ENCODE assay signal across 12 cellular contexts in genomic region chr20:35225319-35226125, GRCh38. TPM values are rescaled to one million over a fixed set of nuclear protein-coding genes. Genes with fewer than 3 reads are reported as not detected.
A peak's percentile ranks its signal among the peaks of the same experiment; 100 is the strongest.
DNase-seq lines count a peak whose midpoint lies in the region; ATAC-seq and TF ChIP-seq lines count a peak whose summit lies in the region.
"Had no signal": no experiment of that assay in that cellular context is flagged by ENCODE, and none has a peak within 500 bp of the region (broad histone marks: within the 10 kb centered on the region; RNA-seq: fewer than 3 reads in every experiment).

No MANE protein-coding gene starts in this region.

- DNase-seq in CD8-positive, alpha-beta memory T cell, result no peak
- DNase-seq in HFFc6, result no peak
- no peak for DNase-seq in chondrocyte (ENCODE audit: low spot score)
- DNase-seq in naive thymus-derived CD4-positive, alpha-beta T cell, result no peak
- DNase-seq in brain microvascular endothelial cell, result no peak
- no peak for DNase-seq in sciatic nerve (ENCODE audit: low spot score)
- DNase-seq in upper lobe of left lung, result no peak
- DNase-seq: erythroblast; NCI-H2081; occipital lobe; stimulated activated CD4-positive, alpha-beta T cell treated with anti-CD3 and anti-CD28 coated beads, Interleukin-2, amount 100 ng/mL, for 48 hours had no signal

- WGBS in upper lobe of left lung, 2 donors, result 23 to 33% methylated on average over 9 of the region's 9 CpGs

- POLR2A ChIA-PET in CD8-positive, alpha-beta memory T cell (lab: Charles Lee), result no interaction called here
- POLR2A ChIA-PET in naive thymus-derived CD4-positive, alpha-beta T cell (lab: Charles Lee), result no interaction called here

- ATAC-seq in naive thymus-derived CD4-positive, alpha-beta T cell, result no peak
- ATAC-seq in sciatic nerve (no peak), upper lobe of left lung (ENCODE audit: low FRiP score in 2 of 2) (no peak)
- ATAC-seq: activated CD4-positive, CD25-positive, alpha-beta regulatory T cell treated with anti-CD3 and anti-CD28 coated beads, Interleukin-2, amount 50 U/mL, for 24 hours had no signal

- H3K27me3 Mint-ChIP-seq in CD8-positive, alpha-beta memory T cell, result peaks cover 30 to 39% of the 10 kb centered on the region in 2 donors
- peaks cover 19% of the 10 kb centered on the region for H3K27me3 Mint-ChIP-seq in HFFc6 (ENCODE audit: insufficient read depth)
- H3K27me3 Mint-ChIP-seq in chondrocyte (ENCODE audit: low read depth), result peaks cover 26% of the 10 kb centered on the region
- peaks cover 29 to 52% (median 32%) of the 10 kb centered on the region in 5 donors for H3K27me3 Mint-ChIP-seq in naive thymus-derived CD4-positive, alpha-beta T cell

- H3K4me1 Mint-ChIP-seq in CD8-positive, alpha-beta memory T cell, result peaks cover 11 to 17% (median 15%) of the 10 kb centered on the region in 3 donors
- H3K4me1 Mint-ChIP-seq in HFFc6 (ENCODE audit: low read depth), result peaks cover 8% of the 10 kb centered on the region
- peaks cover 14% of the 10 kb centered on the region for H3K4me1 Mint-ChIP-seq in chondrocyte (ENCODE audit: low read depth)
- H3K4me1 Mint-ChIP-seq in naive thymus-derived CD4-positive, alpha-beta T cell, result peaks cover 5 to 16% (median 13%) of the 10 kb centered on the region in 7 donors

- in situ Hi-C loops in brain microvascular endothelial cell (cut with HindIII; ENCODE audit: low pct_ligation_motif_present, low sequenced_read_pairs), result no loop called here

- CTCF ChIA-PET in CD8-positive, alpha-beta memory T cell (lab: Charles Lee), result no interaction called here
- CTCF ChIA-PET in naive thymus-derived CD4-positive, alpha-beta T cell (lab: Charles Lee), result no interaction called here

- H3K4me3 Mint-ChIP-seq in CD8-positive, alpha-beta memory T cell, result peak overlapping the region; percentile 67 to 89 (median 73)
- H3K4me3 Mint-ChIP-seq in HFFc6 (peak overlapping the region; percentile 71), chondrocyte (ENCODE audit: unreplicated experiment) (peak overlapping the region; percentile 70)
- H3K4me3 Mint-ChIP-seq in naive thymus-derived CD4-positive, alpha-beta T cell, result peak overlapping the region; percentile 28 to 83 (median 62)

- peaks cover 2 to 20% (median 13%) of the 10 kb centered on the region in 3 donors for H3K36me3 Mint-ChIP-seq in CD8-positive, alpha-beta memory T cell
- H3K36me3 Mint-ChIP-seq in HFFc6 (ENCODE audit: low read depth) (peaks cover 4% of the 10 kb centered on the region; the same call in 1 of the 2 replicates), chondrocyte (ENCODE audit: low read depth) (peaks cover 6% of the 10 kb centered on the region)
- H3K36me3 Mint-ChIP-seq in naive thymus-derived CD4-positive, alpha-beta T cell, result peaks cover 11 to 39% (median 24%) of the 10 kb centered on the region in 5 donors

- H3K27ac ChIP-seq in CD8-positive, alpha-beta memory T cell (ENCODE audit: low read depth, low read length), result no peak overlapping the region
- H3K27ac ChIP-seq in naive thymus-derived CD4-positive, alpha-beta T cell (ENCODE audit: low read depth, low read length), result no peak overlapping the region
- H3K27ac ChIP-seq in brain microvascular endothelial cell, result no peak overlapping the region
- H3K27ac ChIP-seq in upper lobe of left lung, result no peak overlapping the region

- TF ChIP-seq EP300 in upper lobe of left lung (IDR thresholded peaks at IDR 0.05), result no peak

- H3K4me1 ChIP-seq in CD8-positive, alpha-beta memory T cell (ENCODE audit: insufficient read depth, low read length), result no peaks in the 10 kb centered on the region
- no peaks in the 10 kb centered on the region for H3K4me1 ChIP-seq in naive thymus-derived CD4-positive, alpha-beta T cell (ENCODE audit: control insufficient read depth in 2 of 2, insufficient read depth in 2 of 2, low read length in 2 of 2)
- peaks cover 10 to 20% (median 13%) of the 10 kb centered on the region in 4 donors for H3K4me1 ChIP-seq in upper lobe of left lung

- no peaks in the 10 kb centered on the region for H3K9me3 ChIP-seq in CD8-positive, alpha-beta memory T cell (ENCODE audit: low read length)
- no peaks in the 10 kb centered on the region for H3K9me3 ChIP-seq in naive thymus-derived CD4-positive, alpha-beta T cell (ENCODE audit: control insufficient read depth in 2 of 3, low read length in 3 of 3)
- H3K9me3 ChIP-seq in upper lobe of left lung, result no peaks in the 10 kb centered on the region

- H3K4me3 ChIP-seq in CD8-positive, alpha-beta memory T cell (ENCODE audit: low read length), result no peak overlapping the region
- no peak overlapping the region for H3K4me3 ChIP-seq in naive thymus-derived CD4-positive, alpha-beta T cell (ENCODE audit: low read length)
- H3K4me3 ChIP-seq in brain microvascular endothelial cell (ENCODE audit: low read depth, low read length), result no peak overlapping the region
- H3K4me3 ChIP-seq in upper lobe of left lung, result peak overlapping the region in 1 of 4 donors; percentile 44

- no peaks in the 10 kb centered on the region for H3K36me3 ChIP-seq in CD8-positive, alpha-beta memory T cell (ENCODE audit: insufficient read depth, low read length)
- no peaks in the 10 kb centered on the region for H3K36me3 ChIP-seq in naive thymus-derived CD4-positive, alpha-beta T cell (ENCODE audit: control insufficient read depth in 2 of 3, insufficient read depth in 3 of 3, low read length in 3 of 3)
- H3K36me3 ChIP-seq in brain microvascular endothelial cell (replicated peaks) (no peaks in the 10 kb centered on the region), upper lobe of left lung (no peaks in the 10 kb centered on the region)

- no peak for TF ChIP-seq CTCF in HFFc6 (IDR thresholded peaks at IDR 0.05)
- TF ChIP-seq CTCF in chondrocyte (IDR thresholded peaks at IDR 0.05), result no peak
- no peak for TF ChIP-seq CTCF in brain microvascular endothelial cell (IDR thresholded peaks at IDR 0.05; ENCODE audit: low read depth, low read length, missing control alignments)
- TF ChIP-seq CTCF in upper lobe of left lung (IDR thresholded peaks at IDR 0.05), result no peak

- peak overlapping the region in 2 of 8 donors; percentile 22 to 47 for H3K27ac Mint-ChIP-seq in CD8-positive, alpha-beta memory T cell
- H3K27ac Mint-ChIP-seq in HFFc6 (no peak overlapping the region), chondrocyte (ENCODE audit: unreplicated experiment) (no peak overlapping the region)
- peak overlapping the region in 1 of 9 donors; percentile 83 for H3K27ac Mint-ChIP-seq in naive thymus-derived CD4-positive, alpha-beta T cell

- H3K27me3 ChIP-seq in CD8-positive, alpha-beta memory T cell (ENCODE audit: insufficient read depth, low read length, poor library complexity, severe bottlenecking), result peaks cover 15% of the 10 kb centered on the region
- H3K27me3 ChIP-seq in naive thymus-derived CD4-positive, alpha-beta T cell (ENCODE audit: control insufficient read depth in 2 of 2, insufficient read depth in 2 of 2, low read length in 2 of 2), result peaks cover 3 to 6% of the 10 kb centered on the region in 2 donors
- H3K27me3 ChIP-seq in brain microvascular endothelial cell (replicated peaks) (peaks cover 24% of the 10 kb centered on the region), upper lobe of left lung (peaks cover 0 to 3% (median 0%) of the 10 kb centered on the region in 4 donors)

- peaks cover 0 to 5% (median 0%) of the 10 kb centered on the region in 5 donors for H3K9me3 Mint-ChIP-seq in CD8-positive, alpha-beta memory T cell
- no peaks in the 10 kb centered on the region for H3K9me3 Mint-ChIP-seq in HFFc6
- H3K9me3 Mint-ChIP-seq in chondrocyte (ENCODE audit: low read depth), result no peaks in the 10 kb centered on the region
- H3K9me3 Mint-ChIP-seq in naive thymus-derived CD4-positive, alpha-beta T cell, result peaks cover 0 to 12% (median 1%) of the 10 kb centered on the region in 11 donors

- TF ChIP-seq POLR2A in upper lobe of left lung (IDR thresholded peaks at IDR 0.05), result no peak

- intact Hi-C loops in naive thymus-derived CD4-positive, alpha-beta T cell (cut with micrococcal nuclease), result no loop called here
- intact Hi-C loops in sciatic nerve (cut with DNase I), result no loop called here

RNA-seq across cellular contexts. Expression of gene MMP24, which starts 1.0 kb away (rescaled TPM):
- total RNA-seq in CD8-positive, alpha-beta memory T cell, result under 1 TPM in 1 of 2 experiments, not detected in 1; 0.07 TPM
- 0.18 TPM for polyA plus RNA-seq in CD8-positive, alpha-beta memory T cell
- 1 to 10 TPM in 1 of 6 experiments, under 1 TPM in 5; 0.48 to 1.2 (median 0.65) TPM for total RNA-seq in HFFc6 (2021; fragmentation: NEBNext Ultra II Directional; extraction: Animal tissue kit (Norgen Biotek cat#: 25700))
- total RNA-seq in chondrocyte (1.1 to 2.6 TPM (median 2.4 TPM) in 3 replicates), sciatic nerve (0.49 TPM), upper lobe of left lung (10 to 100 TPM in 5 of 6 donors, 1 to 10 TPM in 1; 7.3 to 25.4 (median 15.6) TPM)
- total RNA-seq in naive thymus-derived CD4-positive, alpha-beta T cell, result under 1 TPM in 1 of 5 experiments, not detected in 4; 0.07 TPM
- polyA plus RNA-seq in naive thymus-derived CD4-positive, alpha-beta T cell, result under 1 TPM in 1 of 2 donors, not detected in 1; 0.08 TPM

RNA-seq across cellular contexts. Expression of gene MMP24OS, which starts 52.4 kb away (rescaled TPM):
- total RNA-seq in CD8-positive, alpha-beta memory T cell, result 10 to 100 TPM; 36.5 to 36.6 TPM
- polyA plus RNA-seq in CD8-positive, alpha-beta memory T cell, result 14.0 TPM
- 100 to 1,000 TPM in 4 of 6 experiments, 10 to 100 TPM in 2; 91.7 to 117 (median 105) TPM for total RNA-seq in HFFc6 (2021; fragmentation: NEBNext Ultra II Directional; extraction: Animal tissue kit (Norgen Biotek cat#: 25700))
- 89.8 to 94.6 TPM (median 91.5 TPM) in 3 replicates for total RNA-seq in chondrocyte
- 10 to 100 TPM; 43.8 to 88.6 (median 69.4) TPM for total RNA-seq in naive thymus-derived CD4-positive, alpha-beta T cell
- 10 to 100 TPM; 12.3 to 14.0 TPM for polyA plus RNA-seq in naive thymus-derived CD4-positive, alpha-beta T cell
- 71.6 TPM for total RNA-seq in sciatic nerve
- total RNA-seq in upper lobe of left lung, result 100 to 1,000 TPM in 1 of 6 donors, 10 to 100 TPM in 5; 27.8 to 145 (median 42.6) TPM

RNA-seq across cellular contexts. Expression of gene PROCR, which starts 53.6 kb away (rescaled TPM):
- 1 to 10 TPM; 2.6 to 2.7 TPM for total RNA-seq in CD8-positive, alpha-beta memory T cell
- polyA plus RNA-seq in CD8-positive, alpha-beta memory T cell, result 10.7 TPM
- 10 to 100 TPM; 21.0 to 29.6 (median 23.4) TPM for total RNA-seq in HFFc6 (2021; fragmentation: NEBNext Ultra II Directional; extraction: Animal tissue kit (Norgen Biotek cat#: 25700))
- total RNA-seq in chondrocyte (2.8 to 5.2 TPM (median 3.5 TPM) in 3 replicates), sciatic nerve (24.0 TPM), upper lobe of left lung (10 to 100 TPM in 4 of 6 donors, 1 to 10 TPM in 2; 5.2 to 24.7 (median 11.6) TPM)
- total RNA-seq in naive thymus-derived CD4-positive, alpha-beta T cell, result 1 to 10 TPM in 1 of 5 experiments, under 1 TPM in 2, not detected in 2; 0.35 to 2.0 (median 0.60) TPM
- polyA plus RNA-seq in naive thymus-derived CD4-positive, alpha-beta T cell, result 1 to 10 TPM in 1 of 2 donors, under 1 TPM in 1; 0.87 to 1.3 TPM

RNA-seq across cellular contexts. Expression of gene EIF6, which starts 59.0 kb away (rescaled TPM):
- 100 to 1,000 TPM; 204 to 207 TPM for total RNA-seq in CD8-positive, alpha-beta memory T cell
- 171 TPM for polyA plus RNA-seq in CD8-positive, alpha-beta memory T cell
- 100 to 1,000 TPM; 176 to 194 (median 185) TPM for total RNA-seq in HFFc6 (2021; fragmentation: NEBNext Ultra II Directional; extraction: Animal tissue kit (Norgen Biotek cat#: 25700))
- total RNA-seq in chondrocyte, result 117 to 125 TPM (median 123 TPM) in 3 replicates
- total RNA-seq in naive thymus-derived CD4-positive, alpha-beta T cell, result 100 to 1,000 TPM in 1 of 5 experiments, 10 to 100 TPM in 4; 35.4 to 117 (median 39.9) TPM
- polyA plus RNA-seq in naive thymus-derived CD4-positive, alpha-beta T cell, result 100 to 1,000 TPM; 141 to 150 TPM
- 66.9 TPM for total RNA-seq in sciatic nerve
- total RNA-seq in upper lobe of left lung, result 100 to 1,000 TPM in 2 of 6 donors, 10 to 100 TPM in 4; 57.5 to 106 (median 88.7) TPM
